ENCODE assay signal across 2 cellular contexts in the genomic region with DNA sequence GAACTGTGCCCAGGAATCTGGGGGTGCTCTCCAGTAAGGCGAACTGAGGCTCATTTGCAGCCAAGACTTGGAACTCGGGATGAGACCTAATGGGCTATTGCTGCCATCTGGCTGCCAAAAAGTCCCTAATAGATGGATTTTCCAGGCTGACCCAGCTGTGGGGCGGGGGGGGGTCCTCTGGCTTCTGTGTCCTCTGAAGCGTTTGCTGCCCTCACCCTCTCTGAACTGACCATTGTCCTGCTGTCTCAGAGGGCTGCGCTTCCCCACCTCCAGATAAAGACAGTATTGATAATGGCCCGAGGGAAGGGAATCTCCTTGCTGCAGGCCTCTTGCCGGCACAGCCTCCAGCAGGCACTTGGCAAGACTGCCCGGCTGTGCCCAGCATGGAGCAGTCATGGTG.
TF ChIP-seq lines count a peak whose summit lies in the region.

No MANE protein-coding gene starts in this region.

TF ChIP-seq in SK-N-SH, 30 proteins besides CTCF, POLR2A, EP300 and RAD21 (continued from another document):
- no peak for TF ChIP-seq SIN3A (IDR thresholded peaks at IDR 0.05; ENCODE audit: borderline replicate concordance, low read depth, low read length)
- no peak for TF ChIP-seq EZH2phosphoT487 (IDR thresholded peaks at IDR 0.05; ENCODE audit: borderline replicate concordance, low read depth)
- no peak for TF ChIP-seq CHD2 (IDR thresholded peaks at IDR 0.05; ENCODE audit: low read length, partially characterized antibody)
- TF ChIP-seq POLR2AphosphoS5 (IDR thresholded peaks at IDR 0.05; ENCODE audit: low read depth, low read length) = no peak
- no peak for TF ChIP-seq TAF1 (IDR thresholded peaks at IDR 0.05; ENCODE audit: borderline replicate concordance, low read depth, low read length)
- no peak for TF ChIP-seq MXI1 (IDR thresholded peaks at IDR 0.05; ENCODE audit: low read depth, low read length)
- no peak for TF ChIP-seq FOXJ3 (CRISPR knock-in tag; IDR thresholded peaks at IDR 0.05)

TF ChIP-seq in SK-N-SH treated with all-trans-retinoic acid at 6 μM for 48 hours, 23 proteins besides CTCF, POLR2A, EP300 and RAD21 (continued from another document):
- TF ChIP-seq CSDC2 (CRISPR knock-in tag; IDR thresholded peaks at IDR 0.05) (no peak), TCF4 (CRISPR knock-in tag; IDR thresholded peaks at IDR 0.05; ENCODE audit: borderline replicate concordance) (no peak)
